In genomic region chr4:74505355-74505978, GRCh38 we compare ENCODE assay signal across 8 cellular contexts.
A peak's percentile ranks its signal among the peaks of the same experiment; 100 is the strongest.
DNase-seq lines count a peak whose midpoint lies in the region; TF ChIP-seq lines count a peak whose summit lies in the region.
"Not testable (repeated sequence)": the region's sequence is repeated elsewhere in the genome, so short reads cannot be mapped to it uniquely, and the experiment has no call there.

No MANE protein-coding gene starts in this region.

- CTCF ChIA-PET in Calu3 (lab: Charles Lee) = interaction anchor here (0.6 to 1.3 kb wide), 3 partner anchors 26 to 411 kb away, joined by 3 to 4 read pairs (median 3); no protein-coding TSS in a partner anchor

- not testable (repeated sequence) for H3K4me1 ChIP-seq in colonic mucosa; mucosa of stomach (ENCODE audit: control insufficient read depth, insufficient read depth, low read length); transverse colon

- DNase-seq in Calu3 (peak; percentile 56), NCI-H510A treated with DMSO at 0.1 percent for 48 hours (lab: John Stamatoyannopoulos, UW) (peak; percentile 54), colonic mucosa (peak; percentile 62), glomerular endothelial cell (ENCODE audit: extremely low read depth, low read depth, low spot score) (peak; percentile 68), transverse colon (peak; percentile 52)
- DNase-seq in Jurkat, Clone E6-1 (ENCODE audit: low read depth, low spot score) = peak; percentile 15
- peak; percentile 58 for DNase-seq in activated CD4-positive, alpha-beta T cell treated with anti-CD3 and anti-CD28 coated beads, Interleukin-2, amount 10 ng/mL, durations not matched to agents 24 days and 14 days

- not testable (repeated sequence) for H3K9me3 Mint-ChIP-seq in Calu3 (ENCODE audit: low read depth, unreplicated experiment); activated CD4-positive, alpha-beta T cell treated with anti-CD3 and anti-CD28 coated beads, Interleukin-2, amount 10 ng/mL, durations not matched to agents 24 days and 14 days

- not testable (repeated sequence) for TF ChIP-seq CTCF in Calu3 (IDR thresholded peaks at IDR 0.05; ENCODE audit: unreplicated experiment); colonic mucosa (IDR thresholded peaks at IDR 0.05); transverse colon (IDR thresholded peaks at IDR 0.05)

- H3K27ac ChIP-seq in colonic mucosa, transverse colon: not testable (repeated sequence)

- in situ Hi-C loops in transverse colon (cut with MboI; ENCODE audit: low pct_ligation_motif_present in 1 of 4, low pct_unique_long_range_greater_than_20kb in 1 of 4, low sequenced_read_pairs in 3 of 4) = not testable (repeated sequence)

- H3K27me3 ChIP-seq in colonic mucosa; mucosa of stomach (ENCODE audit: control insufficient read depth, insufficient read depth, low read length); transverse colon: not testable (repeated sequence)

- 38% methylated on average over 5 of the region's 5 CpGs; no CpG with 5 or more reads in 1 of the 2 donors for WGBS in transverse colon (ENCODE audit: low coverage in 1 of 2), 2 donors

- not testable (repeated sequence) for H3K9ac ChIP-seq in colonic mucosa (ENCODE audit: low read depth in 2 of 2, low read length in 2 of 2); mucosa of stomach (ENCODE audit: low read length)

- H3K36me3 ChIP-seq in colonic mucosa; mucosa of stomach (ENCODE audit: control insufficient read depth, insufficient read depth, low read length); transverse colon: not testable (repeated sequence)

- H3K36me3 Mint-ChIP-seq in Calu3 (ENCODE audit: insufficient read depth, unreplicated experiment); activated CD4-positive, alpha-beta T cell treated with anti-CD3 and anti-CD28 coated beads, Interleukin-2, amount 10 ng/mL, durations not matched to agents 24 days and 14 days (ENCODE audit: low read depth): not testable (repeated sequence)

- not testable (repeated sequence) for TF ChIP-seq POLR2A in transverse colon (IDR thresholded peaks at IDR 0.05)

- not testable (repeated sequence) for H3K27ac Mint-ChIP-seq in Calu3 (ENCODE audit: unreplicated experiment); activated CD4-positive, alpha-beta T cell treated with anti-CD3 and anti-CD28 coated beads, Interleukin-2, amount 10 ng/mL, durations not matched to agents 24 days and 14 days

- 0 out of 2 replicates have a peak overlapping the region, but pooled peaks have one; percentile 21 for H3K4me3 ChIP-seq in Jurkat, Clone E6-1 (ENCODE audit: low read length)
- H3K4me3 ChIP-seq in colonic mucosa, transverse colon: not testable (repeated sequence)
- peak overlapping the region; percentile 33 for H3K4me3 ChIP-seq in mucosa of stomach (ENCODE audit: low read length)

- not testable (repeated sequence) for H3K9me3 ChIP-seq in colonic mucosa; mucosa of stomach (ENCODE audit: control insufficient read depth, low read length); transverse colon

- intact Hi-C loops in Calu3 (cut with micrococcal nuclease; ENCODE audit: unreplicated experiment); activated CD4-positive, alpha-beta T cell treated with anti-CD3 and anti-CD28 coated beads, Interleukin-2, amount 10 ng/mL, durations not matched to agents 24 days and 14 days (cut with micrococcal nuclease); colonic mucosa (cut with DNase I); transverse colon (cut with DNase I; ENCODE audit: low total_unique reads): not testable (repeated sequence)

- not testable (repeated sequence) for H3K27me3 Mint-ChIP-seq in Calu3 (ENCODE audit: unreplicated experiment); activated CD4-positive, alpha-beta T cell treated with anti-CD3 and anti-CD28 coated beads, Interleukin-2, amount 10 ng/mL, durations not matched to agents 24 days and 14 days

- H3K4me1 Mint-ChIP-seq in Calu3 (ENCODE audit: low read depth, unreplicated experiment) = peaks cover 15% of the 10 kb centered on the region
- H3K4me1 Mint-ChIP-seq in activated CD4-positive, alpha-beta T cell treated with anti-CD3 and anti-CD28 coated beads, Interleukin-2, amount 10 ng/mL, durations not matched to agents 24 days and 14 days = not testable (repeated sequence)

- TF ChIP-seq EP300 in transverse colon (IDR thresholded peaks at IDR 0.05; ENCODE audit: low read depth) = not testable (repeated sequence)

- not testable (repeated sequence) for BruUV-seq in Calu3 (replicated peaks; lab: Mats Ljungman, UMichigan)

- H3K4me3 Mint-ChIP-seq in Calu3 (ENCODE audit: low read depth, unreplicated experiment); activated CD4-positive, alpha-beta T cell treated with anti-CD3 and anti-CD28 coated beads, Interleukin-2, amount 10 ng/mL, durations not matched to agents 24 days and 14 days: not testable (repeated sequence)

Comparison
In these comparisons a context has a peak if more than half of its experiments do, and no peak if none do; other contexts are left out.
1. DNase-seq: peak in every context shown above with its lines; median percentile 68 in glomerular endothelial cell; 62 in colonic mucosa; 58 in activated CD4-positive, alpha-beta T cell treated with anti-CD3 and anti-CD28 coated beads, Interleukin-2, amount 10 ng/mL, durations not matched to agents 24 days and 14 days; 56 in Calu3; 54 in NCI-H510A treated with DMSO at 0.1 percent for 48 hours; 52 in transverse colon; 15 in Jurkat, Clone E6-1.